2 cellular contexts compared by ENCODE assay signal in genomic region chr6:132390451-132390850, GRCh38.
TF ChIP-seq lines count a peak whose summit lies in the region.

No MANE protein-coding gene starts in this region.

TF ChIP-seq in SK-N-SH, 30 proteins besides CTCF, POLR2A, EP300 and RAD21:
- TF ChIP-seq EZH2phosphoT487 (IDR thresholded peaks at IDR 0.05; ENCODE audit: borderline replicate concordance, low read depth) (no peak), SMC3 (IDR thresholded peaks at IDR 0.05; ENCODE audit: low read depth, low read length) (no peak), MEF2A (IDR thresholded peaks at IDR 0.05; ENCODE audit: borderline replicate concordance, low read depth) (no peak), SIN3A (IDR thresholded peaks at IDR 0.05; ENCODE audit: borderline replicate concordance, low read depth, low read length) (no peak), RCOR1 (IDR thresholded peaks at IDR 0.05; ENCODE audit: low read length) (no peak), YY1 (IDR thresholded peaks at IDR 0.05; ENCODE audit: low read depth) (no peak), FOXJ3 (CRISPR knock-in tag; IDR thresholded peaks at IDR 0.05) (no peak), TAF1 (IDR thresholded peaks at IDR 0.05; ENCODE audit: borderline replicate concordance, low read depth, low read length) (no peak), USF1 (IDR thresholded peaks at IDR 0.05; ENCODE audit: borderline replicate concordance, low read depth) (no peak), FOXM1 (IDR thresholded peaks at IDR 0.05; ENCODE audit: low read depth) (no peak)
- TF ChIP-seq, protein P1, sequence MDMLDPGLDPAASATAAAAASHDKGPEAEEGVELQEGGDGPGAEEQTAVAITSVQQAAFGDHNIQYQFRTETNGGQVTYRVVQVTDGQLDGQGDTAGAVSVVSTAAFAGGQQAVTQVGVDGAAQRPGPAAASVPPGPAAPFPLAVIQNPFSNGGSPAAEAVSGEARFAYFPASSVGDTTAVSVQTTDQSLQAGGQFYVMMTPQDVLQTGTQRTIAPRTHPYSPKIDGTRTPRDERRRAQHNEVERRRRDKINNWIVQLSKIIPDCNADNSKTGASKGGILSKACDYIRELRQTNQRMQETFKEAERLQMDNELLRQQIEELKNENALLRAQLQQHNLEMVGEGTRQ (IDR thresholded peaks at IDR 0.05; ENCODE audit: borderline replicate concordance, low read depth, low read length), result no peak
- TF ChIP-seq, protein P2, sequence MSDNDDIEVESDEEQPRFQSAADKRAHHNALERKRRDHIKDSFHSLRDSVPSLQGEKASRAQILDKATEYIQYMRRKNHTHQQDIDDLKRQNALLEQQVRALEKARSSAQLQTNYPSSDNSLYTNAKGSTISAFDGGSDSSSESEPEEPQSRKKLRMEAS (IDR thresholded peaks at IDR 0.05; ENCODE audit: low read depth), result no peak
TF ChIP-seq in SK-N-SH: peak in this region for 0.

TF ChIP-seq in SK-N-SH treated with all-trans-retinoic acid at 6 μM for 48 hours, 23 proteins besides CTCF, POLR2A, EP300 and RAD21:
- TF ChIP-seq ZNF70 (CRISPR knock-in tag; IDR thresholded peaks at IDR 0.05) (no peak), OSR1 (CRISPR knock-in tag; IDR thresholded peaks at IDR 0.05) (no peak), BACH2 (CRISPR knock-in tag; IDR thresholded peaks at IDR 0.05; ENCODE audit: borderline replicate concordance) (no peak), ZFP3 (CRISPR knock-in tag; IDR thresholded peaks at IDR 0.05) (no peak), ARNTL (CRISPR knock-in tag; IDR thresholded peaks at IDR 0.05; ENCODE audit: borderline replicate concordance, low read depth) (no peak), ISL1 (CRISPR knock-in tag; IDR thresholded peaks at IDR 0.05) (no peak), CREB5 (CRISPR knock-in tag; IDR thresholded peaks at IDR 0.05; ENCODE audit: low read depth) (no peak), CSDC2 (CRISPR knock-in tag; IDR thresholded peaks at IDR 0.05) (no peak), POU6F1 (CRISPR knock-in tag; IDR thresholded peaks at IDR 0.05; ENCODE audit: borderline replicate concordance, low read depth) (no peak), PPARA (CRISPR knock-in tag; IDR thresholded peaks at IDR 0.05; ENCODE audit: borderline replicate concordance) (no peak), GLIS3 (CRISPR knock-in tag; IDR thresholded peaks at IDR 0.05) (no peak), CSRNP3 (CRISPR knock-in tag; IDR thresholded peaks at IDR 0.05) (no peak), RARB (CRISPR knock-in tag; IDR thresholded peaks at IDR 0.05) (no peak), ZNF8 (CRISPR knock-in tag; IDR thresholded peaks at IDR 0.05) (no peak), ESRRG (CRISPR knock-in tag; IDR thresholded peaks at IDR 0.05) (no peak), TSHZ2 (CRISPR knock-in tag; IDR thresholded peaks at IDR 0.05) (no peak), TOX (CRISPR knock-in tag; IDR thresholded peaks at IDR 0.05; ENCODE audit: borderline replicate concordance) (no peak)
- TF ChIP-seq, protein P3, sequence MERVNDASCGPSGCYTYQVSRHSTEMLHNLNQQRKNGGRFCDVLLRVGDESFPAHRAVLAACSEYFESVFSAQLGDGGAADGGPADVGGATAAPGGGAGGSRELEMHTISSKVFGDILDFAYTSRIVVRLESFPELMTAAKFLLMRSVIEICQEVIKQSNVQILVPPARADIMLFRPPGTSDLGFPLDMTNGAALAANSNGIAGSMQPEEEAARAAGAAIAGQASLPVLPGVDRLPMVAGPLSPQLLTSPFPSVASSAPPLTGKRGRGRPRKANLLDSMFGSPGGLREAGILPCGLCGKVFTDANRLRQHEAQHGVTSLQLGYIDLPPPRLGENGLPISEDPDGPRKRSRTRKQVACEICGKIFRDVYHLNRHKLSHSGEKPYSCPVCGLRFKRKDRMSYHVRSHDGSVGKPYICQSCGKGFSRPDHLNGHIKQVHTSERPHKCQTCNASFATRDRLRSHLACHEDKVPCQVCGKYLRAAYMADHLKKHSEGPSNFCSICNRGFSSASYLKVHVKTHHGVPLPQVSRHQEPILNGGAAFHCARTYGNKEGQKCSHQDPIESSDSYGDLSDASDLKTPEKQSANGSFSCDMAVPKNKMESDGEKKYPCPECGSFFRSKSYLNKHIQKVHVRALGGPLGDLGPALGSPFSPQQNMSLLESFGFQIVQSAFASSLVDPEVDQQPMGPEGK (CRISPR knock-in tag; IDR thresholded peaks at IDR 0.05; ENCODE audit: borderline replicate concordance), result no peak
